21 cellular contexts compared by ENCODE assay signal in the genomic region with DNA sequence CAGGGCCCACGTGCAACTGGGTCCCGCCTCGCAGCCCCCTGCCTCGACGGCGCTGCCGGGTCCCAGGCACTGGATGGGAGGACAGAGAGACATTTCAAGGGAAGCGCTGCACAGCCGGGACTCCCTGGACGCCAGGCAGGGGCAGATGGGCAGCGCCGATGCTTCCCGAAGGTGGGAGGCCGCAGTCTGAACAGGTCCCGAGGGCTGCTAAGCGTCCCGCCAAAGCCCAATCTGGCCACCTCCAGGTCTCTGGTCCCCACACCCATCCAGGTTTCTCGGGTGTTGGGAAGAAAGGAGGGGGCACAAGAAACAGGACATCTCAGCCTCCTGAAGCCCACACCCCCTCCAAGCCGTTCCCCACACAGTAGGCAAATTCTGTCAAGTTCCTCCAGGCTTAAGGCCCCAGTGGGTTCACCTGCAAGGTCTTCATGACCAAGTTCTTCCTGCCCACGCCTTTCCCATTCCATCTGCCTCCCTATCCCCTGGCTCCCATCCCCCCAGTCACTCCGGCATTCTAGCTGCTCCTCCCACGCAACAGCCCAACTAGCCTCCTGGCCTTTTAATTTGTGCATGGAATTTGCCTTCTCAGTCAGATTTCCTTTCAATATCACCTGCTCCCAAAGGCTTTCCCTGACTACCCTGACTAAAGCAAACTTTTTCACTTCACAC.
DNase-seq lines count a peak whose midpoint lies in the region; ATAC-seq, FAIRE-seq and TF ChIP-seq lines count a peak whose summit lies in the region.
"Had no signal": no experiment of that assay in that cellular context is flagged by ENCODE, and none has a peak within 500 bp of the region (broad histone marks: within the 10 kb centered on the region; RNA-seq: fewer than 3 reads in every experiment).

No MANE protein-coding gene starts in this region.

- peaks cover 32% of the 10 kb centered on the region for H3K9me3 Mint-ChIP-seq in nephron progenitor cell
- H3K9me3 Mint-ChIP-seq: T-cell had no signal

- no peak overlapping the region for H3K27ac ChIP-seq in coronary artery
- H3K27ac ChIP-seq: adrenal gland, gastroesophageal sphincter, RWPE1, testis, VCaP had no signal

- H3K4me3 ChIP-seq in fibroblast of pulmonary artery (replicated peaks; ENCODE audit: low read depth, low read length), result no peak overlapping the region
- no peak overlapping the region for H3K4me3 ChIP-seq in coronary artery
- H3K4me3 ChIP-seq: adrenal gland, gastroesophageal sphincter, testis had no signal

- H3K36me3 Mint-ChIP-seq in nephron progenitor cell (ENCODE audit: low read depth), result peaks cover 6% of the 10 kb centered on the region
- H3K36me3 Mint-ChIP-seq: T-cell had no signal

- H3K4me3 Mint-ChIP-seq in nephron progenitor cell, result peak overlapping the region; percentile 51
- H3K4me3 Mint-ChIP-seq: activated CD8-positive, alpha-beta T cell treated with anti-CD3 and anti-CD28 coated beads, Interleukin-2, amount 10 ng/mL, durations not matched to agents 7 days and 5 days; T-cell had no signal

- no peak overlapping the region for H3K27ac Mint-ChIP-seq in nephron progenitor cell
- H3K27ac Mint-ChIP-seq: activated CD8-positive, alpha-beta T cell treated with anti-CD3 and anti-CD28 coated beads, Interleukin-2, amount 10 ng/mL, durations not matched to agents 7 days and 5 days; T-cell had no signal

- TF ChIP-seq CTCF in fibroblast of pulmonary artery (IDR thresholded peaks at IDR 0.05; ENCODE audit: low read length, missing control alignments) (no peak), nephron progenitor cell (IDR thresholded peaks at IDR 0.05) (no peak), coronary artery (IDR thresholded peaks at IDR 0.05) (no peak)

- ATAC-seq in GM18502 (IDR thresholded peaks at IDR 0.05; ENCODE audit: poor library complexity, unreplicated experiment), result no peak
- ATAC-seq: activated CD8-positive, alpha-beta T cell treated with anti-CD3 and anti-CD28 coated beads, Interleukin-2, amount 10 ng/mL, durations not matched to agents 7 days and 5 days; gastroesophageal sphincter; T-cell had no signal

- peak; percentile 58 for DNase-seq in COLO829 (ENCODE audit: low spot score)
- no peak for DNase-seq in HTR-8/SVneo (ENCODE audit: insufficient read length, low spot score)
- peak; percentile 11 for DNase-seq in fibroblast of pulmonary artery (ENCODE audit: low read depth)
- DNase-seq in nephron progenitor cell, result no peak
- DNase-seq in coronary artery (ENCODE audit: low spot score), result no peak
- DNase-seq in GDM1 (lab: John Stamatoyannopoulos, UW), result no peak
- DNase-seq in dedifferentiated amniotic fluid mesenchymal stem cell (ENCODE audit: extremely low spot score), result no peak
- DNase-seq: activated CD8-positive, alpha-beta T cell treated with anti-CD3 and anti-CD28 coated beads, Interleukin-2, amount 10 ng/mL, durations not matched to agents 7 days and 5 days; adrenal gland; AML-193; cerebellar nuclear complex; NCI-H345; occipital lobe; stimulated activated CD4-positive, alpha-beta T cell treated with anti-CD3 and anti-CD28 coated beads, Interleukin-4, amount 100 ng/mL, for 1 hour; T-cell; testis had no signal

- H3K27me3 Mint-ChIP-seq in nephron progenitor cell (ENCODE audit: low read depth, poor library complexity), result peaks cover 60% of the 10 kb centered on the region

- FAIRE-seq in HTR-8/SVneo (lab: Jason Lieb, UNC), result peak; percentile 33
- FAIRE-seq: D721Med had no signal

- peaks cover 44% of the 10 kb centered on the region for H3K4me1 Mint-ChIP-seq in nephron progenitor cell

Comparison
In these comparisons a context has a peak if more than half of its experiments do, and no peak if none do; other contexts are left out.
1. DNase-seq: peak in COLO829 (single experiment) and fibroblast of pulmonary artery (single experiment); none in HTR-8/SVneo (single experiment), nephron progenitor cell (single experiment), coronary artery (single experiment), GDM1 (single experiment) and dedifferentiated amniotic fluid mesenchymal stem cell (single experiment).